In genomic region chr11:47161134-47161854, GRCh38 we compare ENCODE assay signal across 8 cellular contexts. TPM values are rescaled to one million over a fixed set of nuclear protein-coding genes. Genes with fewer than 3 reads are reported as not detected.
DNase-seq lines count a peak whose midpoint lies in the region; ATAC-seq and TF ChIP-seq lines count a peak whose summit lies in the region.

No MANE protein-coding gene starts in this region.

- peak; percentile 89 for TF ChIP-seq CTCF in AG09309 (IDR thresholded peaks at IDR 0.05; ENCODE audit: control insufficient read depth, insufficient read depth, low read depth, low read length, missing control alignments)
- TF ChIP-seq CTCF in cardiac muscle cell (IDR thresholded peaks at IDR 0.05; ENCODE audit: low read depth, low read length): peak; percentile 83
- peak; percentile 70 for TF ChIP-seq CTCF in psoas muscle (IDR thresholded peaks at IDR 0.05)

- ATAC-seq in GM19043 (IDR thresholded peaks at IDR 0.05; ENCODE audit: low read depth, unreplicated experiment) (peak; percentile 59), psoas muscle (peak; percentile 69 to 78 (median 72))

- DNase-seq in AG09309 (ENCODE audit: low read depth) (no peak), Kasumi-1 (lab: John Stamatoyannopoulos, UW) (peak; percentile 64 to 70), SK-MEL-5 (ENCODE audit: low read depth, low spot score) (peak; percentile 78), cardiac muscle cell (ENCODE audit: low read depth in 1 of 2, low spot score in 1 of 2) (peak; percentile 64 to 80), psoas muscle (peak; percentile 55 to 86), cortex of kidney (lab: John Stamatoyannopoulos, UW) (no peak)
- DNase-seq in activated naive CD8-positive, alpha-beta T cell treated with anti-CD3 and anti-CD28 coated beads, Interleukin-2, amount 50 U/mL, for 16 hours (ENCODE audit: low read depth, low spot score): peak; percentile 31

- H3K27me3 ChIP-seq in cardiac muscle cell: no peaks in the 10 kb centered on the region
- H3K27me3 ChIP-seq in psoas muscle (ENCODE audit: insufficient read depth in 3 of 3, low read length in 2 of 3): no peaks in the 10 kb centered on the region

- H3K4me3 ChIP-seq in AG09309 (ENCODE audit: control insufficient read depth, low read depth, low read length): no peak overlapping the region
- no peak overlapping the region for H3K4me3 ChIP-seq in cardiac muscle cell
- H3K4me3 ChIP-seq in psoas muscle: no peak overlapping the region

- in situ Hi-C loops in SK-MEL-5 (cut with HindIII; ENCODE audit: low pct_unique_long_range_greater_than_20kb, low sequenced_read_pairs): no loop called here

- H3K4me1 ChIP-seq in cardiac muscle cell (ENCODE audit: low read depth) (no peaks in the 10 kb centered on the region), psoas muscle (peaks cover 10% of the 10 kb centered on the region)

- 21 to 33% (median 24%) methylated on average over 14 of the region's 14 CpGs for WGBS in psoas muscle, 3 donors

- intact Hi-C loops in psoas muscle (cut with DNase I): no loop called here

- H3K36me3 ChIP-seq in cardiac muscle cell (peaks cover 14% of the 10 kb centered on the region), psoas muscle (ENCODE audit: insufficient read depth in 1 of 2, low read depth in 1 of 2) (peaks cover 7 to 38% of the 10 kb centered on the region in 2 donors)

- H3K9me3 ChIP-seq in cardiac muscle cell (ENCODE audit: low read depth) (no peaks in the 10 kb centered on the region), psoas muscle (no peaks in the 10 kb centered on the region)

- peak overlapping the region; percentile 38 for H3K27ac ChIP-seq in cardiac muscle cell
- H3K27ac ChIP-seq in psoas muscle: no peak overlapping the region

RNA-seq across cellular contexts. Expression of gene ARFGAP2, which starts 15.4 kb away (rescaled TPM):
- 61.7 and 62.9 TPM in 2 replicates for total RNA-seq in SK-MEL-5 (2014; rRNA removed; shearing (Covaris generic))
- 72.4 and 84.8 TPM in 2 replicates for polyA plus RNA-seq in SK-MEL-5 (2015; cell fraction: cytosol; rRNA removed)
- 120 and 134 TPM in 2 replicates for polyA plus RNA-seq in SK-MEL-5 (2015; cell fraction: nucleus; rRNA removed)
- 136 and 143 TPM in 2 replicates for total RNA-seq in cardiac muscle cell
- polyA plus RNA-seq in cardiac muscle cell: 107 and 126 TPM in 2 replicates
- total RNA-seq in psoas muscle: 100 to 1,000 TPM in 1 of 4 donors, 10 to 100 TPM in 3; 80.2 to 138 (median 86.5) TPM
- 10 to 100 TPM; 58.7 to 84.3 (median 60.8) TPM for polyA plus RNA-seq in psoas muscle

RNA-seq across cellular contexts. Expression of gene PACSIN3, which starts 24.9 kb away (rescaled TPM):
- total RNA-seq in SK-MEL-5 (2014; rRNA removed; shearing (Covaris generic)): 33.7 and 36.3 TPM in 2 replicates
- 36.3 and 38.0 TPM in 2 replicates for polyA plus RNA-seq in SK-MEL-5 (2015; cell fraction: cytosol; rRNA removed)
- polyA plus RNA-seq in SK-MEL-5 (2015; cell fraction: nucleus; rRNA removed): 39.0 and 43.5 TPM in 2 replicates
- total RNA-seq in cardiac muscle cell (62.6 and 113 TPM in 2 replicates), psoas muscle (100 to 1,000 TPM; 210 to 430 (median 348) TPM)
- polyA plus RNA-seq in cardiac muscle cell (79.8 and 116 TPM in 2 replicates), psoas muscle (100 to 1,000 TPM in 2 of 3 donors, 10 to 100 TPM in 1; 90.4 to 303 (median 167) TPM)

RNA-seq across cellular contexts. Expression of gene DDB2, which starts 53.5 kb away (rescaled TPM):
- total RNA-seq in SK-MEL-5 (2014; rRNA removed; shearing (Covaris generic)): 56.7 and 62.4 TPM in 2 replicates
- 51.3 and 52.7 TPM in 2 replicates for polyA plus RNA-seq in SK-MEL-5 (2015; cell fraction: cytosol; rRNA removed)
- polyA plus RNA-seq in SK-MEL-5 (2015; cell fraction: nucleus; rRNA removed): 228 and 248 TPM in 2 replicates
- 45.1 and 79.4 TPM in 2 replicates for total RNA-seq in cardiac muscle cell
- 40.5 and 65.2 TPM in 2 replicates for polyA plus RNA-seq in cardiac muscle cell
- total RNA-seq in psoas muscle: 1 to 10 TPM; 5.1 to 9.3 (median 6.9) TPM
- polyA plus RNA-seq in psoas muscle: 10 to 100 TPM in 1 of 3 donors, 1 to 10 TPM in 2; 3.8 to 11.5 (median 4.3) TPM

Comparison
In these comparisons a context has a peak if more than half of its experiments do, and no peak if none do; other contexts are left out.
1. DNase-seq: peak in Kasumi-1 (2 of 2), SK-MEL-5 (single experiment), activated naive CD8-positive, alpha-beta T cell treated with anti-CD3 and anti-CD28 coated beads, Interleukin-2, amount 50 U/mL, for 16 hours (single experiment), cardiac muscle cell (2 of 2) and psoas muscle (2 of 2); none in AG09309 (single experiment) and cortex of kidney (single experiment).
2. Peak in every context shown above with its lines, with median percentiles within 50 percentile points of each other: CTCF ChIP-seq.